Comparison of ENCODE assay signal across 24 cellular contexts in genomic region chrX:124256209-124256608, GRCh38.
DNase-seq lines count a peak whose midpoint lies in the region; ATAC-seq and TF ChIP-seq lines count a peak whose summit lies in the region.
"Had no signal": no experiment of that assay in that cellular context is flagged by ENCODE, and none has a peak within 500 bp of the region (broad histone marks: within the 10 kb centered on the region; RNA-seq: fewer than 3 reads in every experiment).

No MANE protein-coding gene starts in this region.

- H3K4me3 ChIP-seq in BJ (ENCODE audit: low read depth, low read length) (no peak overlapping the region), endodermal cell (ENCODE audit: low read length) (no peak overlapping the region)
- H3K4me3 ChIP-seq: coronary artery, prostate gland, tibial nerve had no signal

- H3K4me1 Mint-ChIP-seq in mesothelial cell of epicardium (no peaks in the 10 kb centered on the region), endodermal cell (no peaks in the 10 kb centered on the region)

- H3K27ac Mint-ChIP-seq in mesothelial cell of epicardium (peak overlapping the region; percentile 7), endodermal cell (no peak overlapping the region)
- H3K27ac Mint-ChIP-seq: activated naive CD8-positive, alpha-beta T cell; activated T-helper 1 cell treated with anti-CD3 and anti-CD28 coated beads, Interleukin-12 subunit alpha, Interleukin-12 subunit beta, Interleukin-2, Interleukin-4 antibody, amounts not matched to agents 30 ng/mL and 10 ng/mL and 1 ng/mL, durations not matched to agents 14 hours and 24 hours and 36 hours had no signal

- no peak overlapping the region for H3K9ac ChIP-seq in endodermal cell (ENCODE audit: extremely low read depth, low read length, poor library complexity, severe bottlenecking)

- H3K27me3 ChIP-seq in BJ (ENCODE audit: control insufficient read depth, insufficient read depth, low read length) (no peaks in the 10 kb centered on the region), endodermal cell (ENCODE audit: control insufficient read depth, insufficient read depth, low read length, poor library complexity, severe bottlenecking) (no peaks in the 10 kb centered on the region)
- H3K27me3 ChIP-seq: brain microvascular endothelial cell, tibial nerve had no signal

- TF ChIP-seq CTCF in BJ (IDR thresholded peaks at IDR 0.05; ENCODE audit: insufficient read depth, low read depth, low read length), result no peak
- no peak for TF ChIP-seq CTCF in mesothelial cell of epicardium (IDR thresholded peaks at IDR 0.05; ENCODE audit: unreplicated experiment)
- TF ChIP-seq CTCF in GM20000 (IDR thresholded peaks at IDR 0.05; ENCODE audit: extremely low read depth, missing control alignments), result no peak
- TF ChIP-seq CTCF in endodermal cell (conservative IDR thresholded peaks at IDR 0.05), result no peak

- no peaks in the 10 kb centered on the region for H3K9me3 ChIP-seq in endodermal cell (ENCODE audit: control insufficient read depth, low read length)
- H3K9me3 ChIP-seq: prostate gland, tibial nerve had no signal

- WGBS in endodermal cell (ENCODE audit: insufficient coverage in 1 of 2, insufficient read length in 1 of 2), 2 experiments, result 83% methylated on average over 2 of the region's 2 CpGs; no CpG with 5 or more reads in 1 of the 2 experiments

- H3K27ac ChIP-seq in endodermal cell (ENCODE audit: low read depth, low read length), result no peak overlapping the region
- H3K27ac ChIP-seq: brain microvascular endothelial cell, coronary artery, prostate gland, tibial nerve had no signal

- H3K4me1 ChIP-seq in endodermal cell (ENCODE audit: control insufficient read depth, insufficient read depth, low read length), result no peaks in the 10 kb centered on the region
- H3K4me1 ChIP-seq: prostate gland, tibial nerve had no signal

- peak; percentile 79 for DNase-seq in BJ (ENCODE audit: low read depth)
- DNase-seq in NCI-H446 (lab: John Stamatoyannopoulos, UW), result peak; percentile 8 to 60
- peak; percentile 63 for DNase-seq in fibroblast of gingiva (ENCODE audit: low read depth)
- no peak for DNase-seq in mesothelial cell of epicardium (ENCODE audit: low spot score in 2 of 2, unreplicated experiment in 2 of 2)
- no peak for DNase-seq in T-helper 9 cell
- DNase-seq in GM20000 (ENCODE audit: low spot score), result no peak
- DNase-seq in endodermal cell, result no peak
- DNase-seq: activated CD4-positive, alpha-beta T cell treated with anti-CD3 and anti-CD28 coated beads for 1 hour; brain microvascular endothelial cell; CD8-positive, alpha-beta memory T cell; head of caudate nucleus; left colon; NCI-H1105 treated with DMSO at 0.1 percent for 48 hours; NCI-H526; stimulated activated CD4-positive, alpha-beta T cell treated with anti-CD3 and anti-CD28 coated beads, Interleukin-4, amount 100 ng/mL, for 1 hour had no signal

- H3K9me3 Mint-ChIP-seq in mesothelial cell of epicardium (peaks cover 12% of the 10 kb centered on the region), endodermal cell (no peaks in the 10 kb centered on the region)
- H3K9me3 Mint-ChIP-seq: activated T-helper 1 cell treated with anti-CD3 and anti-CD28 coated beads, Interleukin-12 subunit alpha, Interleukin-12 subunit beta, Interleukin-2, Interleukin-4 antibody, amounts not matched to agents 30 ng/mL and 10 ng/mL and 1 ng/mL, durations not matched to agents 14 hours and 24 hours and 36 hours; CD8-positive, alpha-beta memory T cell; stimulated activated naive CD8-positive, alpha-beta T cell treated with anti-CD3 and anti-CD28 coated beads, Interleukin-15, Interleukin-2, amounts not matched to agents 100 ng/mL and 50 ng/mL, for 24 hours had no signal

- no peak overlapping the region for H3K4me3 Mint-ChIP-seq in mesothelial cell of epicardium
- no peak overlapping the region for H3K4me3 Mint-ChIP-seq in endodermal cell
- H3K4me3 Mint-ChIP-seq: activated naive CD8-positive, alpha-beta T cell; activated T-helper 1 cell treated with anti-CD3 and anti-CD28 coated beads, Interleukin-12 subunit alpha, Interleukin-12 subunit beta, Interleukin-2, Interleukin-4 antibody, amounts not matched to agents 30 ng/mL and 10 ng/mL and 1 ng/mL, durations not matched to agents 14 hours and 24 hours and 36 hours; neural crest cell; stimulated activated naive CD8-positive, alpha-beta T cell treated with anti-CD3 and anti-CD28 coated beads, Interleukin-15, Interleukin-2, amounts not matched to agents 100 ng/mL and 50 ng/mL, for 24 hours had no signal

- CTCF ChIA-PET in BJ (lab: Yijun Ruan, JAX), result no interaction called here

- POLR2A ChIA-PET in BJ (lab: Charles Lee), result no interaction called here

- H3K36me3 Mint-ChIP-seq in mesothelial cell of epicardium (no peaks in the 10 kb centered on the region), endodermal cell (ENCODE audit: low read depth) (no peaks in the 10 kb centered on the region)
- H3K36me3 Mint-ChIP-seq: activated naive CD8-positive, alpha-beta T cell had no signal

- no peak for ATAC-seq in GM21825 (IDR thresholded peaks at IDR 0.05; ENCODE audit: unreplicated experiment)
- ATAC-seq: HCT116, left colon had no signal

- H3K36me3 ChIP-seq in BJ (ENCODE audit: control insufficient read depth, insufficient read depth, low read length), result no peaks in the 10 kb centered on the region
- no peaks in the 10 kb centered on the region for H3K36me3 ChIP-seq in endodermal cell (ENCODE audit: control insufficient read depth, insufficient read depth, low read length)
- H3K36me3 ChIP-seq: brain microvascular endothelial cell, prostate gland, tibial nerve had no signal

- H3K27me3 Mint-ChIP-seq in mesothelial cell of epicardium (ENCODE audit: low read depth) (no peaks in the 10 kb centered on the region), endodermal cell (ENCODE audit: insufficient read depth) (no peaks in the 10 kb centered on the region)
- H3K27me3 Mint-ChIP-seq: activated naive CD8-positive, alpha-beta T cell; stimulated activated naive CD8-positive, alpha-beta T cell treated with anti-CD3 and anti-CD28 coated beads, Interleukin-15, Interleukin-2, amounts not matched to agents 100 ng/mL and 50 ng/mL, for 24 hours had no signal

Comparison
In these comparisons a context has a peak if more than half of its experiments do, and no peak if none do; other contexts are left out.
1. DNase-seq: peak in BJ (single experiment), NCI-H446 (2 of 2) and fibroblast of gingiva (single experiment); none in mesothelial cell of epicardium (0 of 2), T-helper 9 cell (single experiment), GM20000 (single experiment) and endodermal cell (single experiment).